Comparison of ENCODE assay signal across 8 cellular contexts in the genomic region with DNA sequence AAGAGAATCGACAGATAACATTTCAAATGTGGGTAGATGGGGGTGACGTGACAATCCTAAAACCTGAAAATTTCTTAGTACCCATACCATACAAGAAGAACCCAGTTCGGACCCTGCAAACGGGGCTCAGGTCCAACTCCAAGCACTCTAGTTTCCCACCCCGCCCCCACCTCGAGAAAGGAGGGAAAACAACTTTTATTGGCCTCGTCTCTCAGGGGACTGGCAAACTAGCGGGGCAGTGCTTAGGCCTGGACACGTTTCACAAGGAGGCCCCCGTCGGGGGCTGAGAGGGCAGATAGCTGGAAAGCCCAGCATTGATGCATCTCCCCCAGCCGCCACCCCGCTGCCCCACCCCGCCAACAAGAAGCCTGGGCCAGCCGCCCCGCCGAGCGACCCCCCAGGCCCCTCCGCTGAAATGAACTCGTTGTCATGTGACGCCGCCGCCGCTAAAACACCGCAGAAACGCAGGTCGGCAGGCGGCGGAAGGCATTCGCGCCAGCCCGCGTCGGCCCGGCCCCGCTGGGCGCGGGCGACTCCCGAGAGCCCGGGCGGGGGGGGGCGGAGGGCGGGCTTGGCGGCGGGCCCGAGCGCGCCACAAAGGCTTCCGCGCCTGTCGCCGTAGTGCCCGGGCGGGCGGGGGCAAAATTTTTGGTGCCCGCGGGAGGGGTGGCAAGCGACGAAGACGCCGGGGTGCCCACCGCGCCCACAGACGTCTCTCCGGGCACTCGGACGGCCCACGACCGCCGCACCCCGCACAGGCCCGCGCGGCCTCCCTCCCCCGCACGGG. TPM values are rescaled to one million over a fixed set of nuclear protein-coding genes. Genes with fewer than 3 reads are reported as not detected.
DNase-seq lines count a peak whose midpoint lies in the region; FAIRE-seq and TF ChIP-seq lines count a peak whose summit lies in the region.

No MANE protein-coding gene starts in this region.

- H3K9me3 ChIP-seq in right atrium auricular region: no peaks in the 10 kb centered on the region

- H3K4me3 ChIP-seq in right atrium auricular region: peak overlapping the region; percentile 75 to 80

- peak; percentile 70 for DNase-seq in DMS153 (lab: John Stamatoyannopoulos, UW)
- DNase-seq in HCEC 1CT: peak; percentile 64
- DNase-seq in NCI-H128 (lab: John Stamatoyannopoulos, UW; ENCODE audit: unreplicated experiment): peak; percentile 85
- DNase-seq in T-helper 2 cell: peak; percentile 42 to 81 (median 59)
- DNase-seq in amygdala (lab: John Stamatoyannopoulos, UW): peak in 54 of 56 donors; percentile 14 to 94 (median 76)
- DNase-seq in right atrium auricular region (ENCODE audit: low spot score): peak; percentile 74
- peak; percentile 77 for DNase-seq in putamen (ENCODE audit: low spot score)
- DNase-seq in urothelium cell line (ENCODE audit: low spot score): peak; percentile 59

- no peak for TF ChIP-seq CTCF in right atrium auricular region (IDR thresholded peaks at IDR 0.05)

- H3K27me3 ChIP-seq in right atrium auricular region: no peaks in the 10 kb centered on the region

- H3K4me1 ChIP-seq in right atrium auricular region: peaks cover 0 to 41% of the 10 kb centered on the region in 2 donors

- H3K27ac ChIP-seq in right atrium auricular region: peak overlapping the region; percentile 97 to 98

- H3K36me3 ChIP-seq in right atrium auricular region: no peaks in the 10 kb centered on the region

- FAIRE-seq in urothelium cell line (lab: Jason Lieb, UNC): no peak

RNA-seq across cellular contexts. Expression of a gene that starts 0.7 kb away (rescaled TPM):
- total RNA-seq in right atrium auricular region: 10 to 100 TPM; 16.5 to 24.8 TPM

Comparison
In these comparisons a context has a peak if more than half of its experiments do, and no peak if none do; other contexts are left out.
1. Peak in every context shown above with its lines: DNase-seq, H3K4me3 ChIP-seq and H3K27ac ChIP-seq.